14 cellular contexts compared by ENCODE assay signal in the genomic region with DNA sequence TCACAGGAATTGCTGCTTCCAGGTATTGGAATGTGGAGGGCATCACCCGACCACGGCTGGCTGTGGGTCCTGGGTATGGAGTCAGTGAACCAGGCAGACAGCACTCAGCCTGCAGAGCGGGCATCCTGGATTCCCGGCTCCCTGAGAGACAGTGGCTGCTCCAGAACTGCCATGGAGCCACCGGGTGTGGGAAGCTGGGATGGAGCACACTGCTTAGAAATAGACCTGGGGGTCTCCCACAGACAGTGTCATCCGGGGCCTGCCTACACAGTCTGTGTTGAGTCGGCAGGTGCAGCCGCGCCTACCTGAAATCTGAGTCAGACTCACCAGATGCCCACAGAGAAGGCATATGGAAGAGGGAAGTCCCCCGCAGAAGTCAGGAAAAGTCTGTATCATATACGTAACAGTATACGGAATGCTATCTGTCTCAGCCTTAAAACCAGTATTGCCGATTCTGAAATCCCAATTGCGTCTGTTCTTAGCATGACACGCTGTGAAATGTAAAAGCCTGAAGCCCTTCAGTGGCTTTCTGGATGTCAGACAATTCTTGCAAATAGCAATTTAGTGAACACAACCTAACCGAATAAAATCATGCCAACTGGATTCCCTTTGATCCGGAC.
DNase-seq lines count a peak whose midpoint lies in the region; ATAC-seq and TF ChIP-seq lines count a peak whose summit lies in the region.
"Had no signal": no experiment of that assay in that cellular context is flagged by ENCODE, and none has a peak within 500 bp of the region (broad histone marks: within the 10 kb centered on the region; RNA-seq: fewer than 3 reads in every experiment).

No MANE protein-coding gene starts in this region.

- H2AK5ac ChIP-seq in mesendoderm (ENCODE audit: low read length): no peak overlapping the region

- TF ChIP-seq CTCF in natural killer cell (IDR thresholded peaks at IDR 0.05): no peak

- no peak overlapping the region for H3K56ac ChIP-seq in mesendoderm (ENCODE audit: low read length)

- no peaks in the 10 kb centered on the region for H3K79me1 ChIP-seq in mesendoderm (ENCODE audit: low read length)

- H3K36me3 Mint-ChIP-seq in natural killer cell: no peaks in the 10 kb centered on the region
- no peaks in the 10 kb centered on the region for H3K36me3 Mint-ChIP-seq in natural killer cell treated with Interleukin-12 subunit alpha and Interleukin-12 subunit beta and Interleukin-15 and Interleukin-18, amount 100 ng/mL, for 72 hours

- H3K4me3 ChIP-seq in mesendoderm (ENCODE audit: low read length): no peak overlapping the region

- no peaks in the 10 kb centered on the region for H3K4me1 ChIP-seq in mesendoderm (ENCODE audit: control insufficient read depth, low read depth, low read length)

- H2BK120ac ChIP-seq in mesendoderm (ENCODE audit: low read depth, low read length): no peak overlapping the region

- H2BK15ac ChIP-seq in mesendoderm (replicated peaks; ENCODE audit: low read depth): no peak overlapping the region

- no peak overlapping the region for H3K23ac ChIP-seq in mesendoderm (ENCODE audit: low read length)

- no peaks in the 10 kb centered on the region for H3K27me3 ChIP-seq in mesendoderm (ENCODE audit: insufficient read depth, low read length, poor library complexity)

- H4K8ac ChIP-seq in mesendoderm (ENCODE audit: low read depth, low read length): no peak overlapping the region

- no peak overlapping the region for H3K4me3 Mint-ChIP-seq in natural killer cell
- no peak overlapping the region for H3K4me3 Mint-ChIP-seq in natural killer cell treated with Interleukin-12 subunit alpha and Interleukin-12 subunit beta and Interleukin-15 and Interleukin-18, amount 100 ng/mL, for 72 hours

- H3K27ac Mint-ChIP-seq in natural killer cell: no peak overlapping the region
- no peak overlapping the region for H3K27ac Mint-ChIP-seq in natural killer cell treated with Interleukin-12 subunit alpha and Interleukin-12 subunit beta and Interleukin-15 and Interleukin-18, amount 100 ng/mL, for 72 hours

- no peak for ATAC-seq in natural killer cell
- ATAC-seq in natural killer cell treated with Interleukin-12 subunit alpha and Interleukin-12 subunit beta and Interleukin-15 and Interleukin-18, amount 100 ng/mL, for 72 hours: no peak
- ATAC-seq: Panc1 had no signal

- no peaks in the 10 kb centered on the region for H3K4me1 Mint-ChIP-seq in natural killer cell
- peaks cover 0 to 4% of the 10 kb centered on the region in 2 donors for H3K4me1 Mint-ChIP-seq in natural killer cell treated with Interleukin-12 subunit alpha and Interleukin-12 subunit beta and Interleukin-15 and Interleukin-18, amount 100 ng/mL, for 72 hours (ENCODE audit: low read depth in 2 of 2)

- no peak overlapping the region for H3K27ac ChIP-seq in mesendoderm (ENCODE audit: low read depth, low read length)

- no peak overlapping the region for H3K4me2 ChIP-seq in mesendoderm (ENCODE audit: low read length)

- WGBS in mesendoderm (ENCODE audit: extremely low coverage, insufficient coverage, low lambda C conversion rate): no CpG with 5 or more reads among the region's 17 CpGs

- H3K36me3 ChIP-seq in mesendoderm (ENCODE audit: control insufficient read depth, insufficient read depth, low read length): no peaks in the 10 kb centered on the region

- no peaks in the 10 kb centered on the region for H3K79me2 ChIP-seq in mesendoderm (ENCODE audit: control insufficient read depth, insufficient read depth, low read length)

- H3K18ac ChIP-seq in mesendoderm (ENCODE audit: low read length): no peak overlapping the region

- no peak overlapping the region for H3K4ac ChIP-seq in mesendoderm (ENCODE audit: low read depth, low read length)

- no peak overlapping the region for H4K5ac ChIP-seq in mesendoderm (ENCODE audit: low read length)

- intact Hi-C loops in natural killer cell (cut with micrococcal nuclease): no loop called here
- intact Hi-C loops in posterior vena cava (cut with DNase I): no loop called here

- H3K27me3 Mint-ChIP-seq in natural killer cell (ENCODE audit: low read depth in 2 of 2): peaks cover 0 to 3% of the 10 kb centered on the region in 2 donors
- H3K27me3 Mint-ChIP-seq in natural killer cell treated with Interleukin-12 subunit alpha and Interleukin-12 subunit beta and Interleukin-15 and Interleukin-18, amount 100 ng/mL, for 72 hours: no peaks in the 10 kb centered on the region

- DNase-seq in natural killer cell (peak; percentile 8), cerebellum (ENCODE audit: low spot score) (peak; percentile 37), posterior vena cava (ENCODE audit: low spot score) (peak; percentile 65), NCI-H187 (lab: John Stamatoyannopoulos, UW) (no peak), AML-193 (lab: John Stamatoyannopoulos, UW) (no peak), mesendoderm (no peak)
- DNase-seq in natural killer cell treated with Interleukin-12 subunit alpha and Interleukin-12 subunit beta and Interleukin-15 and Interleukin-18, amount 100 ng/mL, for 72 hours (ENCODE audit: low spot score): no peak
- DNase-seq: ACHN, COR-L47, EL, GOT3, NCI-H1930, NCI-H510A had no signal

- H3K9me3 Mint-ChIP-seq in natural killer cell: no peaks in the 10 kb centered on the region
- peaks cover 4% of the 10 kb centered on the region for H3K9me3 Mint-ChIP-seq in natural killer cell treated with Interleukin-12 subunit alpha and Interleukin-12 subunit beta and Interleukin-15 and Interleukin-18, amount 100 ng/mL, for 72 hours

- H2BK5ac ChIP-seq in mesendoderm (ENCODE audit: low read length): no peak overlapping the region

- no peak overlapping the region for H3K9ac ChIP-seq in mesendoderm (ENCODE audit: low read length)

Comparison
In these comparisons a context has a peak if more than half of its experiments do, and no peak if none do; other contexts are left out.
1. DNase-seq: peak in natural killer cell (single experiment), cerebellum (single experiment) and posterior vena cava (single experiment); none in natural killer cell treated with Interleukin-12 subunit alpha and Interleukin-12 subunit beta and Interleukin-15 and Interleukin-18, amount 100 ng/mL, for 72 hours (single experiment), NCI-H187 (0 of 2), AML-193 (0 of 2) and mesendoderm (single experiment).